Comparison of ENCODE assay signal across 8 cellular contexts in genomic region chr10:14992336-14992735, GRCh38. TPM values are rescaled to one million over a fixed set of nuclear protein-coding genes. Genes with fewer than 3 reads are reported as not detected.
"Had no signal": no experiment of that assay in that cellular context is flagged by ENCODE, and none has a peak within 500 bp of the region (broad histone marks: within the 10 kb centered on the region; RNA-seq: fewer than 3 reads in every experiment).

No MANE protein-coding gene starts in this region.

RNA-seq across cellular contexts. Expression of gene MEIG1, which starts 33.1 kb away (rescaled TPM):
- total RNA-seq: LHCN-M2, NCI-H460, Right ventricle myocardium inferior, RPMI7951, SJCRH30 had no signal

RNA-seq across cellular contexts. Expression of gene OLAH, which starts 51.4 kb away (rescaled TPM):
- total RNA-seq: OCI-LY7, PC-9, RPMI7951, SJCRH30 had no signal
- polyA plus RNA-seq: SK-N-SH had no signal
